In the genomic region with DNA sequence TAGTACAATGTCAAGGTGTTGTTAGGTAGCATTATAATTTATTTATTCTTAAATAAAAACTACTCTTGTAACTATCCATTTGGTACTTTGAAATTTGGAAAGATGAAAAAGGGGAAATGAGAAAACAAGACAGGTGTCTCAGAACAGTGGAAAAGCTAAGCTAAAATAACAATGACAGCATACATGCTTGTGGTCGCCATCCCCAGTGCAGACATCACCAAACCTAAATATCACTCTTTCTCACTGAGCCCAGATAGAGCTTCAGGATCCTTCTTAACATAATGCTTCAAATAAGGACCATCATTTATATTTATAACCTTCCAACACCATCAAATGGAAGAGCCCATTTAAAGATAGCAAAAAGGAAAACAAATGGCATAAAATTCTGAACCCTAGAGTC, we compare ENCODE assay signal across 21 cellular contexts.
"Had no signal": no experiment of that assay in that cellular context is flagged by ENCODE, and none has a peak within 500 bp of the region (broad histone marks: within the 10 kb centered on the region; RNA-seq: fewer than 3 reads in every experiment).

No MANE protein-coding gene starts in this region.

- H3K27ac ChIP-seq: coronary artery, foreskin keratinocyte, neural progenitor cell, parathyroid adenoma, spleen, testis had no signal

- H3K79me2 ChIP-seq: parathyroid adenoma had no signal

- H3K9ac ChIP-seq: neural progenitor cell, parathyroid adenoma had no signal

- H3K27me3 ChIP-seq: esophagus muscularis mucosa, foreskin keratinocyte, heart right ventricle, neural progenitor cell, right atrium auricular region, spleen, testis, tibial artery had no signal

- H3K4me1 ChIP-seq: foreskin keratinocyte, neural progenitor cell, parathyroid adenoma, right atrium auricular region, spleen had no signal

- H2AFZ ChIP-seq: neural progenitor cell, parathyroid adenoma had no signal

- H3K4me3 ChIP-seq: coronary artery, esophagus muscularis mucosa, heart right ventricle, lower lobe of right lung, neural progenitor cell, right atrium auricular region, spleen, testis, tibial artery had no signal

- DNase-seq: dermis blood vessel endothelial cell; effector memory CD4-positive, alpha-beta T cell; foreskin keratinocyte; glutamatergic neuron; heart right ventricle; hippocampal formation; immature natural killer cell; left ventricle myocardium superior; lower lobe of right lung; naive thymus-derived CD4-positive, alpha-beta T cell; spleen; stimulated activated CD4-positive, alpha-beta T cell treated with anti-CD3 and anti-CD28 coated beads, Interleukin-2, amount 100 ng/mL, for 48 hours; stimulated activated naive CD4-positive, alpha-beta T cell; substantia nigra; testis; tibial artery had no signal

- H3K9me3 ChIP-seq: esophagus muscularis mucosa, lower lobe of right lung, right atrium auricular region, spleen, testis, tibial artery had no signal

- H3K4me2 ChIP-seq: neural progenitor cell had no signal

- H3K36me3 ChIP-seq: esophagus muscularis mucosa, heart right ventricle, lower lobe of right lung, neural progenitor cell, right atrium auricular region, spleen, tibial artery had no signal
